ENCODE assay signal across 9 cellular contexts in the genomic region with DNA sequence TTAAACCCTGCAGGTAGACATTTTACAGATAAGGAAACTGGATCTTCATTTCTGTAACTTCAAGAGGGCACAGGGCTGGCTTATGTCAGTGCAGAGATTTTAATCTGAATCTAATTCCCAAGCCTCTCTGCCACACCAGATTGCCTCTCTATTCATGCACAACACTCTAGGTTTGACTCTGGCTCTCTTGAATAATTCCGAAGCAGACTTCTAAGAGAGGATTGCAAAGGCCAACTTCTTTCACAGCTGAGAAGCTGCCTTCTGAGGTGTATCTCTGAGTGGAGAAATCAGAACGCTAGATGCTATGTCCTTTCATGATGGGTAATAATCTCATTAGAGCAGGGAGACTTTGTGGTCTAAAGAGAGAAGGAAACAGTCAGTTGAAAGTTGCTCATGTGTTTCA. TPM values are rescaled to one million over a fixed set of nuclear protein-coding genes. Genes with fewer than 3 reads are reported as not detected.
A peak's percentile ranks its signal among the peaks of the same experiment; 100 is the strongest.
DNase-seq lines count a peak whose midpoint lies in the region; ATAC-seq, FAIRE-seq and TF ChIP-seq lines count a peak whose summit lies in the region.
"Had no signal": no experiment of that assay in that cellular context is flagged by ENCODE, and none has a peak within 500 bp of the region (broad histone marks: within the 10 kb centered on the region; RNA-seq: fewer than 3 reads in every experiment).

No MANE protein-coding gene starts in this region.

- TF ChIP-seq CTCF in CD4-positive, alpha-beta T cell (IDR thresholded peaks at IDR 0.05) = no peak
- no peak for TF ChIP-seq CTCF in neural progenitor cell (IDR thresholded peaks at IDR 0.05)

- POLR2A ChIA-PET in CD4-positive, alpha-beta T cell (lab: Charles Lee) = interaction anchor here (2.1 kb wide), 1 partner anchor 12 kb away, joined by 13 read pairs; no protein-coding TSS in a partner anchor

- no peaks in the 10 kb centered on the region for H4K20me1 ChIP-seq in neural progenitor cell (ENCODE audit: low read depth)

- no peak for DNase-seq in CD4-positive, alpha-beta T cell
- no peak for DNase-seq in activated naive CD8-positive, alpha-beta T cell treated with anti-CD3 and anti-CD28 coated beads for 36 hours
- DNase-seq in H54 (ENCODE audit: insufficient read length, low spot score) (no peak), T-helper 9 cell (no peak), DMS 273 treated with DMSO at 0.1 percent for 48 hours (lab: John Stamatoyannopoulos, UW) (no peak), neural progenitor cell (ENCODE audit: low spot score) (no peak)
- DNase-seq: NCI-H1092 treated with DMSO at 0.1 percent for 48 hours had no signal

- H3K4me2 ChIP-seq in neural progenitor cell = no peak overlapping the region

- intact Hi-C loops in CD4-positive, alpha-beta T cell (cut with DNase I, micrococcal nuclease) = loop anchor here in 1 of 2 experiments (1.0 to 2.0 kb wide), 2 partner anchors 13 to 14 kb away; no protein-coding TSS in a partner anchor

- H3K9ac ChIP-seq in neural progenitor cell = no peak overlapping the region

- peaks cover 6% of the 10 kb centered on the region for H3K9me3 Mint-ChIP-seq in CD4-positive, alpha-beta T cell
- H3K9me3 Mint-ChIP-seq in activated naive CD8-positive, alpha-beta T cell treated with anti-CD3 and anti-CD28 coated beads for 36 hours = peaks cover 12% of the 10 kb centered on the region
- peaks cover 13% of the 10 kb centered on the region for H3K9me3 Mint-ChIP-seq in neural progenitor cell

- H3K27ac Mint-ChIP-seq in CD4-positive, alpha-beta T cell = peak overlapping the region; percentile 83
- peak overlapping the region; percentile 79 for H3K27ac Mint-ChIP-seq in activated naive CD8-positive, alpha-beta T cell treated with anti-CD3 and anti-CD28 coated beads for 36 hours
- no peak overlapping the region for H3K27ac Mint-ChIP-seq in neural progenitor cell

- peak overlapping the region; percentile 40 for H3K27ac ChIP-seq in CD4-positive, alpha-beta T cell (ENCODE audit: low read depth, low read length)
- no peak overlapping the region for H3K27ac ChIP-seq in neural progenitor cell

- H3K79me2 ChIP-seq in neural progenitor cell (ENCODE audit: low read depth) = no peaks in the 10 kb centered on the region

- H3K36me3 Mint-ChIP-seq in CD4-positive, alpha-beta T cell (ENCODE audit: low read depth) = no peaks in the 10 kb centered on the region
- peaks cover 27% of the 10 kb centered on the region for H3K36me3 Mint-ChIP-seq in activated naive CD8-positive, alpha-beta T cell treated with anti-CD3 and anti-CD28 coated beads for 36 hours
- H3K36me3 Mint-ChIP-seq in neural progenitor cell = peaks cover 3% of the 10 kb centered on the region

- H3K4me3 Mint-ChIP-seq in CD4-positive, alpha-beta T cell = peak overlapping the region; percentile 52
- peak overlapping the region; percentile 2 for H3K4me3 Mint-ChIP-seq in activated naive CD8-positive, alpha-beta T cell treated with anti-CD3 and anti-CD28 coated beads for 36 hours
- no peak overlapping the region for H3K4me3 Mint-ChIP-seq in neural progenitor cell

- no peak overlapping the region for H2AFZ ChIP-seq in neural progenitor cell (replicated peaks)

- FAIRE-seq in H54 (lab: Jason Lieb, UNC) = no peak

- no peaks in the 10 kb centered on the region for H3F3A ChIP-seq in neural progenitor cell (ENCODE audit: low read depth)

- no peaks in the 10 kb centered on the region for H3K4me1 ChIP-seq in neural progenitor cell

- TF ChIP-seq POLR2A in H54 (IDR thresholded peaks at IDR 0.05; ENCODE audit: low read depth, low read length) = no peak

- no peaks in the 10 kb centered on the region for H3K27me3 Mint-ChIP-seq in CD4-positive, alpha-beta T cell
- H3K27me3 Mint-ChIP-seq in activated naive CD8-positive, alpha-beta T cell treated with anti-CD3 and anti-CD28 coated beads for 36 hours = no peaks in the 10 kb centered on the region
- H3K27me3 Mint-ChIP-seq in neural progenitor cell (ENCODE audit: insufficient read depth, low read depth) = peaks cover 3% of the 10 kb centered on the region

- H3K9me3 ChIP-seq in CD4-positive, alpha-beta T cell (ENCODE audit: control insufficient read depth, low read length) = peaks cover 2% of the 10 kb centered on the region
- no peaks in the 10 kb centered on the region for H3K9me3 ChIP-seq in neural progenitor cell (ENCODE audit: low read depth)

- no peaks in the 10 kb centered on the region for H3K27me3 ChIP-seq in CD4-positive, alpha-beta T cell (ENCODE audit: control insufficient read depth, insufficient read depth, low read length)
- H3K27me3 ChIP-seq in neural progenitor cell = no peaks in the 10 kb centered on the region

- no peaks in the 10 kb centered on the region for H3K36me3 ChIP-seq in neural progenitor cell

- CTCF ChIA-PET in CD4-positive, alpha-beta T cell (lab: Charles Lee) = interaction anchor here (1.4 to 3.4 kb wide), 2 partner anchors 11 to 27 kb away, joined by 4 to 18 read pairs; no protein-coding TSS in a partner anchor

- peaks cover 86% of the 10 kb centered on the region for H3K4me1 Mint-ChIP-seq in CD4-positive, alpha-beta T cell (ENCODE audit: low read depth)
- H3K4me1 Mint-ChIP-seq in activated naive CD8-positive, alpha-beta T cell treated with anti-CD3 and anti-CD28 coated beads for 36 hours = peaks cover 78% of the 10 kb centered on the region
- H3K4me1 Mint-ChIP-seq in neural progenitor cell = no peaks in the 10 kb centered on the region

- ATAC-seq in CD4-positive, alpha-beta T cell (ENCODE audit: poor library complexity) = no peak
- ATAC-seq in GM19395 (IDR thresholded peaks at IDR 0.05; ENCODE audit: unreplicated experiment) (peak; percentile 61), HG03108 (IDR thresholded peaks at IDR 0.05; ENCODE audit: unreplicated experiment) (peak; percentile 43)

- no peak overlapping the region for H3K4me3 ChIP-seq in neural progenitor cell

RNA-seq across cellular contexts. Expression of a gene that starts 20.1 kb away (rescaled TPM):
- total RNA-seq in CD4-positive, alpha-beta T cell = 10 to 100 TPM; 77.5 to 77.8 TPM
- total RNA-seq in activated naive CD8-positive, alpha-beta T cell treated with anti-CD3 and anti-CD28 coated beads for 36 hours = 10 to 100 TPM; 34.0 to 34.5 TPM
- total RNA-seq in neural progenitor cell (ENCODE audit: low replicate concordance) = 21.2 and 28.8 TPM in 2 replicates
